ENCODE assay signal across 1 cellular context in the genomic region with DNA sequence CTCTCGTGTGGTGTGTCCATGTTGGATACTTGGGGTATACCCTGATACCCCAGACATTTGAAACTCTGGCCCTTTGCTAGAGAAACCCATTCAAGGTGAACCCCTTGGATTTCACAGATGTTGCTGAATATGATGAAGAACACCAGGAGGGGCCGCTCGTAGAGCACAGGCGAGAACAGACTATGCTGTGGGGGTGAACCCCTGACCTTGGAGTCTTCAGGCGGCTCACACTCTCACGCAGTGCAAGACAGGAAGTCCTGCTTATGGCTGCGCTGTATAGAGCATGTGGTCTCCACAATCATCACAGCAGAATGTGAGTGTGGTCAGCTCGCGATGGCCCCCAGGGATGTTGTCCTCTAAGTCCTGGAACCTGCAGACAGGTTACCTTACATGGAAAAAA.
TF ChIP-seq lines count a peak whose summit lies in the region.

No MANE protein-coding gene starts in this region.

TF ChIP-seq in K562, 482 proteins besides CTCF, POLR2A, EP300 and RAD21 (continued from another document):
- TF ChIP-seq ZNF318 (IDR thresholded peaks at IDR 0.05; ENCODE audit: borderline replicate concordance in 1 of 2, low read depth in 1 of 2) (no peak), TBP (optimal IDR thresholded peaks at IDR 0.05; ENCODE audit: low read depth, low read length) (no peak), MYNN (IDR thresholded peaks at IDR 0.05) (no peak), MYNN (CRISPR knock-in tag; IDR thresholded peaks at IDR 0.05) (no peak), SMARCC2 (IDR thresholded peaks at IDR 0.05; ENCODE audit: low read depth) (no peak), ZNF655 (CRISPR knock-in tag; IDR thresholded peaks at IDR 0.05) (no peak), ZNF668 (CRISPR knock-in tag; IDR thresholded peaks at IDR 0.05) (no peak), MEF2D (tag; conservative IDR thresholded peaks at IDR 0.05; ENCODE audit: low read depth) (no peak), CHD1 (IDR thresholded peaks at IDR 0.05; ENCODE audit: low read length) (no peak), DMBX1 (CRISPR knock-in tag; IDR thresholded peaks at IDR 0.05; ENCODE audit: borderline replicate concordance) (no peak), BRF1 (IDR thresholded peaks at IDR 0.05; ENCODE audit: borderline replicate concordance, extremely low read depth, insufficient read length) (no peak)
- TF ChIP-seq, protein P1, sequence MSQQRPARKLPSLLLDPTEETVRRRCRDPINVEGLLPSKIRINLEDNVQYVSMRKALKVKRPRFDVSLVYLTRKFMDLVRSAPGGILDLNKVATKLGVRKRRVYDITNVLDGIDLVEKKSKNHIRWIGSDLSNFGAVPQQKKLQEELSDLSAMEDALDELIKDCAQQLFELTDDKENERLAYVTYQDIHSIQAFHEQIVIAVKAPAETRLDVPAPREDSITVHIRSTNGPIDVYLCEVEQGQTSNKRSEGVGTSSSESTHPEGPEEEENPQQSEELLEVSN (IDR thresholded peaks at IDR 0.05; ENCODE audit: borderline replicate concordance in 1 of 2, extremely low read depth in 1 of 2, insufficient read depth in 1 of 2, insufficient read length in 1 of 2, low read depth in 1 of 2, low read length in 1 of 2, poor library complexity in 1 of 2, severe bottlenecking in 1 of 2) = no peak
- TF ChIP-seq, protein P2, sequence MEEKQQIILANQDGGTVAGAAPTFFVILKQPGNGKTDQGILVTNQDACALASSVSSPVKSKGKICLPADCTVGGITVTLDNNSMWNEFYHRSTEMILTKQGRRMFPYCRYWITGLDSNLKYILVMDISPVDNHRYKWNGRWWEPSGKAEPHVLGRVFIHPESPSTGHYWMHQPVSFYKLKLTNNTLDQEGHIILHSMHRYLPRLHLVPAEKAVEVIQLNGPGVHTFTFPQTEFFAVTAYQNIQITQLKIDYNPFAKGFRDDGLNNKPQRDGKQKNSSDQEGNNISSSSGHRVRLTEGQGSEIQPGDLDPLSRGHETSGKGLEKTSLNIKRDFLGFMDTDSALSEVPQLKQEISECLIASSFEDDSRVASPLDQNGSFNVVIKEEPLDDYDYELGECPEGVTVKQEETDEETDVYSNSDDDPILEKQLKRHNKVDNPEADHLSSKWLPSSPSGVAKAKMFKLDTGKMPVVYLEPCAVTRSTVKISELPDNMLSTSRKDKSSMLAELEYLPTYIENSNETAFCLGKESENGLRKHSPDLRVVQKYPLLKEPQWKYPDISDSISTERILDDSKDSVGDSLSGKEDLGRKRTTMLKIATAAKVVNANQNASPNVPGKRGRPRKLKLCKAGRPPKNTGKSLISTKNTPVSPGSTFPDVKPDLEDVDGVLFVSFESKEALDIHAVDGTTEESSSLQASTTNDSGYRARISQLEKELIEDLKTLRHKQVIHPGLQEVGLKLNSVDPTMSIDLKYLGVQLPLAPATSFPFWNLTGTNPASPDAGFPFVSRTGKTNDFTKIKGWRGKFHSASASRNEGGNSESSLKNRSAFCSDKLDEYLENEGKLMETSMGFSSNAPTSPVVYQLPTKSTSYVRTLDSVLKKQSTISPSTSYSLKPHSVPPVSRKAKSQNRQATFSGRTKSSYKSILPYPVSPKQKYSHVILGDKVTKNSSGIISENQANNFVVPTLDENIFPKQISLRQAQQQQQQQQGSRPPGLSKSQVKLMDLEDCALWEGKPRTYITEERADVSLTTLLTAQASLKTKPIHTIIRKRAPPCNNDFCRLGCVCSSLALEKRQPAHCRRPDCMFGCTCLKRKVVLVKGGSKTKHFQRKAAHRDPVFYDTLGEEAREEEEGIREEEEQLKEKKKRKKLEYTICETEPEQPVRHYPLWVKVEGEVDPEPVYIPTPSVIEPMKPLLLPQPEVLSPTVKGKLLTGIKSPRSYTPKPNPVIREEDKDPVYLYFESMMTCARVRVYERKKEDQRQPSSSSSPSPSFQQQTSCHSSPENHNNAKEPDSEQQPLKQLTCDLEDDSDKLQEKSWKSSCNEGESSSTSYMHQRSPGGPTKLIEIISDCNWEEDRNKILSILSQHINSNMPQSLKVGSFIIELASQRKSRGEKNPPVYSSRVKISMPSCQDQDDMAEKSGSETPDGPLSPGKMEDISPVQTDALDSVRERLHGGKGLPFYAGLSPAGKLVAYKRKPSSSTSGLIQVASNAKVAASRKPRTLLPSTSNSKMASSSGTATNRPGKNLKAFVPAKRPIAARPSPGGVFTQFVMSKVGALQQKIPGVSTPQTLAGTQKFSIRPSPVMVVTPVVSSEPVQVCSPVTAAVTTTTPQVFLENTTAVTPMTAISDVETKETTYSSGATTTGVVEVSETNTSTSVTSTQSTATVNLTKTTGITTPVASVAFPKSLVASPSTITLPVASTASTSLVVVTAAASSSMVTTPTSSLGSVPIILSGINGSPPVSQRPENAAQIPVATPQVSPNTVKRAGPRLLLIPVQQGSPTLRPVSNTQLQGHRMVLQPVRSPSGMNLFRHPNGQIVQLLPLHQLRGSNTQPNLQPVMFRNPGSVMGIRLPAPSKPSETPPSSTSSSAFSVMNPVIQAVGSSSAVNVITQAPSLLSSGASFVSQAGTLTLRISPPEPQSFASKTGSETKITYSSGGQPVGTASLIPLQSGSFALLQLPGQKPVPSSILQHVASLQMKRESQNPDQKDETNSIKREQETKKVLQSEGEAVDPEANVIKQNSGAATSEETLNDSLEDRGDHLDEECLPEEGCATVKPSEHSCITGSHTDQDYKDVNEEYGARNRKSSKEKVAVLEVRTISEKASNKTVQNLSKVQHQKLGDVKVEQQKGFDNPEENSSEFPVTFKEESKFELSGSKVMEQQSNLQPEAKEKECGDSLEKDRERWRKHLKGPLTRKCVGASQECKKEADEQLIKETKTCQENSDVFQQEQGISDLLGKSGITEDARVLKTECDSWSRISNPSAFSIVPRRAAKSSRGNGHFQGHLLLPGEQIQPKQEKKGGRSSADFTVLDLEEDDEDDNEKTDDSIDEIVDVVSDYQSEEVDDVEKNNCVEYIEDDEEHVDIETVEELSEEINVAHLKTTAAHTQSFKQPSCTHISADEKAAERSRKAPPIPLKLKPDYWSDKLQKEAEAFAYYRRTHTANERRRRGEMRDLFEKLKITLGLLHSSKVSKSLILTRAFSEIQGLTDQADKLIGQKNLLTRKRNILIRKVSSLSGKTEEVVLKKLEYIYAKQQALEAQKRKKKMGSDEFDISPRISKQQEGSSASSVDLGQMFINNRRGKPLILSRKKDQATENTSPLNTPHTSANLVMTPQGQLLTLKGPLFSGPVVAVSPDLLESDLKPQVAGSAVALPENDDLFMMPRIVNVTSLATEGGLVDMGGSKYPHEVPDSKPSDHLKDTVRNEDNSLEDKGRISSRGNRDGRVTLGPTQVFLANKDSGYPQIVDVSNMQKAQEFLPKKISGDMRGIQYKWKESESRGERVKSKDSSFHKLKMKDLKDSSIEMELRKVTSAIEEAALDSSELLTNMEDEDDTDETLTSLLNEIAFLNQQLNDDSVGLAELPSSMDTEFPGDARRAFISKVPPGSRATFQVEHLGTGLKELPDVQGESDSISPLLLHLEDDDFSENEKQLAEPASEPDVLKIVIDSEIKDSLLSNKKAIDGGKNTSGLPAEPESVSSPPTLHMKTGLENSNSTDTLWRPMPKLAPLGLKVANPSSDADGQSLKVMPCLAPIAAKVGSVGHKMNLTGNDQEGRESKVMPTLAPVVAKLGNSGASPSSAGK (IDR thresholded peaks at IDR 0.05) = no peak
- TF ChIP-seq, protein P3, sequence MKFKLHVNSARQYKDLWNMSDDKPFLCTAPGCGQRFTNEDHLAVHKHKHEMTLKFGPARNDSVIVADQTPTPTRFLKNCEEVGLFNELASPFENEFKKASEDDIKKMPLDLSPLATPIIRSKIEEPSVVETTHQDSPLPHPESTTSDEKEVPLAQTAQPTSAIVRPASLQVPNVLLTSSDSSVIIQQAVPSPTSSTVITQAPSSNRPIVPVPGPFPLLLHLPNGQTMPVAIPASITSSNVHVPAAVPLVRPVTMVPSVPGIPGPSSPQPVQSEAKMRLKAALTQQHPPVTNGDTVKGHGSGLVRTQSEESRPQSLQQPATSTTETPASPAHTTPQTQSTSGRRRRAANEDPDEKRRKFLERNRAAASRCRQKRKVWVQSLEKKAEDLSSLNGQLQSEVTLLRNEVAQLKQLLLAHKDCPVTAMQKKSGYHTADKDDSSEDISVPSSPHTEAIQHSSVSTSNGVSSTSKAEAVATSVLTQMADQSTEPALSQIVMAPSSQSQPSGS (CRISPR knock-in tag; IDR thresholded peaks at IDR 0.05) = no peak
